8 cellular contexts compared by ENCODE assay signal in the genomic region with DNA sequence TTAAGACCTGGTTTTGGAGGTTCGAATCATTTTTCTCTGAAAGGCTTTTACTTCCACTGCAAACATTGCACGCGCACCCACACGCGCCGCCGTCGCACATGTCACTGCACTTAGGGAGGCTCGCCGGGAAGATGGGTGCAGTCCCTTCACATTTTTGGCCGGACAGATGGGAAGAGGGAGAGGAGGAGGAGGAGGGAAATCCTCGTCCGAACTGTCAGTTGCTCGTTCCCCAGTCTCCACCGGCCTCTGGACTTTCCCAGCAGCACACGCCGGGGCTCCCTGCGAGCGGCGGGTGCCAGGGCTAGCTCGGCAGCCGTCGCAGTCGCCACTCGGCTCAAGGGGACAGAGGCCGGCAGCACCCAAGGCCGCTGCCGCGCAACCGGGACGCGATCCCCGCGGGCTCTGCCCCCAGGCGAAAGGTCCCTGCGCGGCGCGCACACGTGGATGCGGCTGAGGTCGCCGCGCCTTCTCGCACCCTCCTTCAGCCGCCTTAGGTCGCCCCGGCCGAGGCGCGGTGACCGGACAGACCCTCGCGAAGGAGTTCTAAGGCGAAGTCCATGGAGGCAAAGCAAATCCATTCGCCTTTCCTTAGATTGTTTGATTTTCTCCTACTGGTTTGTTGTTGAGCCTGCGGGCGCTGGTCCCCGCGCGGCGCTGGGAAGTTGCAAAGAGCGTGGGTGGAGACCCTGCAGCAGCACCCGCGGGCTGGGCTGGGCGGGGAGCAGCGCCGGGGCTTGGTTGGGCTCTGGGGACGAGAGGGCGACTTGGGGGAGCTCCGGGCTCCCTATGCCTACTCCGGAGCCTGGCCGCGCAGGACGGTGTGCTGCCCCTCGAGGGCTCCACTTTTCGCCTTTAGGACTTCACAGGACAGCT. TPM values are rescaled to one million over a fixed set of nuclear protein-coding genes. Genes with fewer than 3 reads are reported as not detected.
A peak's percentile ranks its signal among the peaks of the same experiment; 100 is the strongest.
DNase-seq lines count a peak whose midpoint lies in the region; ATAC-seq and TF ChIP-seq lines count a peak whose summit lies in the region.

No MANE protein-coding gene starts in this region.

- ATAC-seq in GM19328 (IDR thresholded peaks at IDR 0.05; ENCODE audit: unreplicated experiment) (peak; percentile 24), HG03457 (IDR thresholded peaks at IDR 0.05; ENCODE audit: unreplicated experiment) (peak; percentile 7)

- H3K27ac ChIP-seq in BLaER1 treated with 17β-estradiol and CSF1 and Interleukin-3, amounts not matched to agents 10 nM and 100 nM: peak overlapping the region in 10 of 11 experiments; percentile 14 to 99 (median 98); a peak in 19 of 22 replicates
- no peak overlapping the region for H3K27ac ChIP-seq in mammary epithelial cell (ENCODE audit: insufficient read depth, low read depth, low read length)
- H3K27ac ChIP-seq in liver (ENCODE audit: low read depth in 1 of 2, low read length in 2 of 2): no peak overlapping the region

- H3K27me3 ChIP-seq in BLaER1 treated with 17β-estradiol and CSF1 and Interleukin-3, amounts not matched to agents 10 nM and 100 nM: no peaks in the 10 kb centered on the region
- H3K27me3 ChIP-seq in mammary epithelial cell (ENCODE audit: insufficient read depth, low read length): peaks cover 4% of the 10 kb centered on the region
- H3K27me3 ChIP-seq in liver (ENCODE audit: control insufficient read depth in 4 of 4, insufficient read depth in 4 of 4, low read length in 3 of 4): no peaks in the 10 kb centered on the region

- WGBS in mammary epithelial cell (ENCODE audit: low coverage, missing lambda C conversion rate): 4% methylated on average over 26 of the region's 77 CpGs
- WGBS in liver: under 1% methylated on average over 77 of the region's 77 CpGs

- no TSS peak for BruUV-seq in mammary epithelial cell (replicated peaks; lab: Mats Ljungman, UMichigan)

- H3K4me3 ChIP-seq in BLaER1 treated with 17β-estradiol and CSF1 and Interleukin-3, amounts not matched to agents 10 nM and 100 nM: peak overlapping the region; percentile 80 to 97 (median 92)
- H3K4me3 ChIP-seq in mammary epithelial cell (replicated peaks in 1 of 3; ENCODE audit: insufficient read depth in 1 of 3, low read depth in 2 of 3, low read length in 3 of 3): peak overlapping the region; percentile 51 to 66 (median 55)
- H3K4me3 ChIP-seq in liver (ENCODE audit: low read depth in 1 of 3, low read length in 3 of 3): peak overlapping the region; percentile 59 to 84 (median 78)

- peak overlapping the region; percentile 83 to 99 (median 97) for H3K9ac ChIP-seq in BLaER1 treated with 17β-estradiol and CSF1 and Interleukin-3, amounts not matched to agents 10 nM and 100 nM
- H3K9ac ChIP-seq in mammary epithelial cell (ENCODE audit: insufficient read depth, low read length) (no peak overlapping the region), liver (ENCODE audit: low read depth in 1 of 2, low read length in 2 of 2) (no peak overlapping the region)

- CTCF ChIA-PET in mammary epithelial cell (lab: Charles Lee; ENCODE audit: low non-redundant PET): no interaction called here

- in situ Hi-C loops in mammary epithelial cell (cut with MboI; ENCODE audit: low sequenced_read_pairs in 2 of 2): no loop called here

- intact Hi-C loops in mammary epithelial cell (cut with micrococcal nuclease): no loop called here

- DNase-seq in T-helper 1 cell (peak in 4 of 5 donors; percentile 21 to 57 (median 30)), mammary epithelial cell (peak; percentile 23), NCI-H128 (lab: John Stamatoyannopoulos, UW; ENCODE audit: unreplicated experiment) (no peak)
- DNase-seq in stimulated activated CD8-positive, alpha-beta memory T cell treated with anti-CD3 and anti-CD28 coated beads, Interleukin-7, amount 100 ng/mL, for 4 hours (ENCODE audit: low read depth in 2 of 2): peak; percentile 29 to 54

- dilution Hi-C loops in mammary epithelial cell (cut with HindIII; ENCODE audit: low sequenced_read_pairs): no loop called here

- H3K36me3 ChIP-seq in BLaER1 treated with 17β-estradiol and CSF1 and Interleukin-3, amounts not matched to agents 10 nM and 100 nM: peaks cover 0 to 53% (median 25%) of the 10 kb centered on the region in 11 experiments; a peak in 18 of 22 replicates
- H3K36me3 ChIP-seq in mammary epithelial cell (ENCODE audit: insufficient read depth, low read length) (no peaks in the 10 kb centered on the region), liver (ENCODE audit: control insufficient read depth in 4 of 4, insufficient read depth in 3 of 4, low read depth in 1 of 4, low read length in 3 of 4) (no peaks in the 10 kb centered on the region)

- TF ChIP-seq RAD21 in liver (IDR thresholded peaks at IDR 0.05): no peak

- TF ChIP-seq CTCF in mammary epithelial cell (conservative IDR thresholded peaks at IDR 0.05 in 1 of 2, IDR thresholded peaks at IDR 0.05 in 1 of 2; ENCODE audit: extremely low read depth in 1 of 2, insufficient read depth in 1 of 2, low read depth in 1 of 2, low read length in 2 of 2): no peak
- no peak for TF ChIP-seq CTCF in liver (IDR thresholded peaks at IDR 0.05; ENCODE audit: low read depth, low read length, missing input control)

- H3K4me2 ChIP-seq in BLaER1 treated with 17β-estradiol and CSF1 and Interleukin-3, amounts not matched to agents 10 nM and 100 nM: peak overlapping the region; percentile 77 to 97 (median 89)
- H3K4me2 ChIP-seq in mammary epithelial cell (ENCODE audit: insufficient read depth, low read depth, low read length): peak overlapping the region; percentile 96

- peaks cover 36 to 59% (median 50%) of the 10 kb centered on the region in 10 experiments for H3K4me1 ChIP-seq in BLaER1 treated with 17β-estradiol and CSF1 and Interleukin-3, amounts not matched to agents 10 nM and 100 nM
- H3K4me1 ChIP-seq in mammary epithelial cell (ENCODE audit: insufficient read depth, low read length): peaks cover 30% of the 10 kb centered on the region
- peaks cover 5 to 33% (median 30%) of the 10 kb centered on the region in 4 donors for H3K4me1 ChIP-seq in liver (ENCODE audit: control insufficient read depth in 4 of 4, insufficient read depth in 4 of 4, low read length in 3 of 4)

- peaks cover 0 to 58% (median 25%) of the 10 kb centered on the region in 11 experiments; a peak in 12 of 22 replicates for H4K20me1 ChIP-seq in BLaER1 treated with 17β-estradiol and CSF1 and Interleukin-3, amounts not matched to agents 10 nM and 100 nM
- no peaks in the 10 kb centered on the region for H4K20me1 ChIP-seq in mammary epithelial cell (ENCODE audit: insufficient read depth, low read length)

- no peaks in the 10 kb centered on the region for H3K79me2 ChIP-seq in mammary epithelial cell (ENCODE audit: insufficient read depth, low read length)

- H3K9me3 ChIP-seq in BLaER1 treated with 17β-estradiol and CSF1 and Interleukin-3, amounts not matched to agents 10 nM and 100 nM (replicated peaks in 1 of 11): no peaks in the 10 kb centered on the region
- H3K9me3 ChIP-seq in mammary epithelial cell (replicated peaks; ENCODE audit: insufficient read depth, low read length) (no peaks in the 10 kb centered on the region), liver (ENCODE audit: control insufficient read depth in 4 of 4, low read length in 3 of 4) (no peaks in the 10 kb centered on the region)

- peak overlapping the region; percentile 92 for H2AFZ ChIP-seq in mammary epithelial cell (ENCODE audit: low read depth, low read length)

TF ChIP-seq in liver, 16 proteins besides CTCF, POLR2A, EP300 and RAD21 (continues in another document):
- TF ChIP-seq, protein P1, sequence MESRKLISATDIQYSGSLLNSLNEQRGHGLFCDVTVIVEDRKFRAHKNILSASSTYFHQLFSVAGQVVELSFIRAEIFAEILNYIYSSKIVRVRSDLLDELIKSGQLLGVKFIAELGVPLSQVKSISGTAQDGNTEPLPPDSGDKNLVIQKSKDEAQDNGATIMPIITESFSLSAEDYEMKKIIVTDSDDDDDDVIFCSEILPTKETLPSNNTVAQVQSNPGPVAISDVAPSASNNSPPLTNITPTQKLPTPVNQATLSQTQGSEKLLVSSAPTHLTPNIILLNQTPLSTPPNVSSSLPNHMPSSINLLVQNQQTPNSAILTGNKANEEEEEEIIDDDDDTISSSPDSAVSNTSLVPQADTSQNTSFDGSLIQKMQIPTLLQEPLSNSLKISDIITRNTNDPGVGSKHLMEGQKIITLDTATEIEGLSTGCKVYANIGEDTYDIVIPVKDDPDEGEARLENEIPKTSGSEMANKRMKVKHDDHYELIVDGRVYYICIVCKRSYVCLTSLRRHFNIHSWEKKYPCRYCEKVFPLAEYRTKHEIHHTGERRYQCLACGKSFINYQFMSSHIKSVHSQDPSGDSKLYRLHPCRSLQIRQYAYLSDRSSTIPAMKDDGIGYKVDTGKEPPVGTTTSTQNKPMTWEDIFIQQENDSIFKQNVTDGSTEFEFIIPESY (IDR thresholded peaks at IDR 0.05): no peak
- no peak for TF ChIP-seq SP1 (IDR thresholded peaks at IDR 0.05)
- TF ChIP-seq NR2F2 (IDR thresholded peaks at IDR 0.05): no peak
- no peak for TF ChIP-seq FOXA1 (IDR thresholded peaks at IDR 0.05)
- TF ChIP-seq TAF1 (conservative IDR thresholded peaks at IDR 0.05): no peak
- no peak for TF ChIP-seq FOXA2 (IDR thresholded peaks at IDR 0.05)
- TF ChIP-seq, protein P2, sequence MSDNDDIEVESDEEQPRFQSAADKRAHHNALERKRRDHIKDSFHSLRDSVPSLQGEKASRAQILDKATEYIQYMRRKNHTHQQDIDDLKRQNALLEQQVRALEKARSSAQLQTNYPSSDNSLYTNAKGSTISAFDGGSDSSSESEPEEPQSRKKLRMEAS (IDR thresholded peaks at IDR 0.05): no peak

RNA-seq across cellular contexts. Expression of gene MYB, which starts 1.2 kb away (rescaled TPM):
- total RNA-seq in mammary epithelial cell (under 1 TPM; 0.17 to 0.40 TPM), liver (10 to 100 TPM in 1 of 2 donors, under 1 TPM in 1; 0.08 to 19.8 TPM)
- polyA plus RNA-seq in mammary epithelial cell (0.18 TPM), liver (under 1 TPM; 0.10 to 0.13 TPM)
- not detected for polyA minus RNA-seq in mammary epithelial cell

Comparison
In these comparisons a context has a peak if more than half of its experiments do, and no peak if none do; other contexts are left out.
1. H3K27ac ChIP-seq: peak in BLaER1 treated with 17β-estradiol and CSF1 and Interleukin-3, amounts not matched to agents 10 nM and 100 nM (10 of 11); none in mammary epithelial cell (single experiment) and liver (0 of 2).
2. H3K9ac ChIP-seq: peak in BLaER1 treated with 17β-estradiol and CSF1 and Interleukin-3, amounts not matched to agents 10 nM and 100 nM (11 of 11); none in mammary epithelial cell (single experiment) and liver (0 of 2).
3. Peak in every context shown above with its lines, with median percentiles within 50 percentile points of each other: H3K4me3 ChIP-seq.